9 cellular contexts compared by ENCODE assay signal in the genomic region with DNA sequence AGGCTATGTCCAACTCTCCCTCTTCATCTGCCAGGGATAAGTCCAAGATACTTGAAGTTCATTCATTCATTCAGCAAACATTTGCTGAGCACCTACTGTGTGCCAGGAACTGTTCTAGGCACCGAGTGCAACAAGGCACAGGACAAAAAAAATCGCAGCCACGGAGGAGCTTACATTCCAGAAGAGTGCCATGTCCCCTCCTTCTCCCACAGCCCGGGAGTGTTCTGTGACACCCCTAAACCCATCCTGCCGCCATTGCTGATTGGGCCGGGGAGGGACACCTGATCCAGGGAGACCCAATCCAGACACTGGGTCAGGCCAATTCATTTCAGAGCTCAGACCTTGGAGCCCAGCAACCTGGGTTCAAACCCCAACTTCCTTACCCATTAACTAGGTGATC.
"Had no signal": no experiment of that assay in that cellular context is flagged by ENCODE, and none has a peak within 500 bp of the region (broad histone marks: within the 10 kb centered on the region; RNA-seq: fewer than 3 reads in every experiment).

No MANE protein-coding gene starts in this region.

- H3K27me3 ChIP-seq: dorsolateral prefrontal cortex, tibial nerve had no signal

- DNase-seq: activated CD4-positive, CD25-positive, alpha-beta regulatory T cell treated with anti-CD3 and anti-CD28 coated beads, Interleukin-2, amount 50 U/mL, for 72 hours; activated naive CD4-positive, alpha-beta T cell; activated T-cell treated with anti-CD3 and anti-CD28 coated beads for 4 hours; dorsolateral prefrontal cortex; erythroblast; hypothalamus; kidney; SIG-M5 had no signal

- H3K36me3 ChIP-seq: tibial nerve had no signal

- H3K9me3 ChIP-seq: tibial nerve had no signal

- H3K4me3 ChIP-seq: dorsolateral prefrontal cortex, tibial nerve had no signal

- H3K27ac ChIP-seq: dorsolateral prefrontal cortex had no signal
